In the genomic region with DNA sequence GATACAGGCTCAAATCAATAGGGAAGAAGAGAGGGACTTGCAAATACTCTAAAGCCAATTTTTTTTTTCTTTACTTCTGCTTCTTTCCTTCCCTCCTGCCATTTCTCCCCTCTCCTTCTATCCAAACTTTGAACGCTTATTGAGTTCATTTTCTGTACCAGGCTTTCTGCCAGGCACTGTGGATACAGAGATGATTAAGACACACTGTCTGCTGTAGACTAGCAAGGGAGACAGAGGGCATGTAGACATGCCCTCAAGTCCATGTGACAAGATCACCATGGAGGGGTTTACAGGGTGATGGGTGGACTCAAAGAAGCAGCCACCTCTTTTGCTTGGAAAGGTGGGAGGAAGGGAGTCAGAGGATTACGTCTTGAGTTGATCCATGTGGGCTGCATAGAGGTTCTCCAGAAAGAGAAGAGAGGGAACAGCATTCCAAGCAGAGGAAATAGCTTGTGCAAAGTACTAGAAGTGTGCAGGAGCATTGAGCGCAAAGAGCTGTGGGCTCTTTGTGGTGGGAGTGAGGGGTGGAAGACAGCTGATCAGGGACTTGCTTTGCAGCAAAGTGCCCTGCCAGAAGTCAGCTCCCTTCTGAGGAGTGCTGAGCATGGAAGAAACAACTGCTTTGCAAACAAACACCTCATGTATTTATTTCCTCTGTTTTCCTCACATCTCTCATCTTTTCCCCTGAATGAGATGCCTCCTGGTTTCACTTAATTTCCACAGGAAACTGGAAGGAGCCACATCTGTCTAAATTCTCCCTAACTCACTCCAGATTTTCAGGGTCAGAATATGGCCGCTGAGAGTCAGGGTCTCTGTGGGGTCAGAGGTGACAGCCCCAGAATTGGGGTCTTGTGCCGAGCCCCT, we compare ENCODE assay signal across 14 cellular contexts.
"Had no signal": no experiment of that assay in that cellular context is flagged by ENCODE, and none has a peak within 500 bp of the region (broad histone marks: within the 10 kb centered on the region; RNA-seq: fewer than 3 reads in every experiment).

No MANE protein-coding gene starts in this region.

- H3K4me3 Mint-ChIP-seq: activated CD4-positive, alpha-beta memory T cell treated with anti-CD3 and anti-CD28 coated beads, Interleukin-2, amount 10 ng/mL, durations not matched to agents 7 days and 5 days; activated T-helper 17 cell treated with anti-CD3 and anti-CD28 coated beads, Interleukin-2, amount 50 U/mL, for 72 hours; stimulated activated naive CD8-positive, alpha-beta T cell treated with anti-CD3 and anti-CD28 coated beads, Interleukin-15, amount 100 ng/mL, for 72 hours; T-cell had no signal

- H3K27ac ChIP-seq: neutrophil, right lobe of liver, thoracic aorta had no signal

- H3K36me3 Mint-ChIP-seq: T-cell had no signal

- H3K4me1 Mint-ChIP-seq: activated CD4-positive, alpha-beta memory T cell treated with anti-CD3 and anti-CD28 coated beads, Interleukin-2, amount 10 ng/mL, durations not matched to agents 7 days and 5 days; activated T-helper 17 cell treated with anti-CD3 and anti-CD28 coated beads, Interleukin-2, amount 50 U/mL, for 72 hours; stimulated activated naive CD8-positive, alpha-beta T cell treated with anti-CD3 and anti-CD28 coated beads, Interleukin-15, amount 100 ng/mL, for 72 hours; T-cell had no signal

- ATAC-seq: activated T-helper 17 cell treated with anti-CD3 and anti-CD28 coated beads, Interleukin-2, amount 50 U/mL, for 72 hours; stimulated activated naive CD8-positive, alpha-beta T cell treated with anti-CD3 and anti-CD28 coated beads, Interleukin-15, amount 100 ng/mL, for 72 hours; T-cell had no signal

- H3K27ac Mint-ChIP-seq: activated CD4-positive, alpha-beta memory T cell treated with anti-CD3 and anti-CD28 coated beads, Interleukin-2, amount 10 ng/mL, durations not matched to agents 7 days and 5 days; activated T-helper 17 cell treated with anti-CD3 and anti-CD28 coated beads, Interleukin-2, amount 50 U/mL, for 72 hours; stimulated activated naive CD8-positive, alpha-beta T cell treated with anti-CD3 and anti-CD28 coated beads, Interleukin-15, amount 100 ng/mL, for 72 hours; T-cell had no signal

- H3K4me3 ChIP-seq: esophagus squamous epithelium, right lobe of liver, thoracic aorta had no signal

- H3K4me1 ChIP-seq: right lobe of liver had no signal

- H3K36me3 ChIP-seq: esophagus squamous epithelium, neutrophil, right lobe of liver, thoracic aorta had no signal

- H3K27me3 ChIP-seq: esophagus squamous epithelium, right lobe of liver had no signal

- DNase-seq: activated CD4-positive, alpha-beta memory T cell treated with anti-CD3 and anti-CD28 coated beads, Interleukin-2, amount 10 ng/mL, durations not matched to agents 7 days and 5 days; activated CD4-positive, alpha-beta T cell treated with anti-CD3 and anti-CD28 coated beads for 1 hour; activated naive CD4-positive, alpha-beta T cell treated with anti-CD3 and anti-CD28 coated beads, Interleukin-2, amount 50 U/mL, for 16 hours; amniotic stem cell; esophagus squamous epithelium; right lobe of liver; stimulated activated CD4-positive, alpha-beta T cell treated with anti-CD3 and anti-CD28 coated beads, Interleukin-2, amount 100 ng/mL, for 48 hours; stimulated activated CD8-positive, alpha-beta memory T cell treated with anti-CD3 and anti-CD28 coated beads, Interleukin-4, amount 100 ng/mL, for 48 hours; stimulated activated naive CD8-positive, alpha-beta T cell treated with anti-CD3 and anti-CD28 coated beads, Interleukin-15, amount 100 ng/mL, for 72 hours; T-cell; T1000 had no signal

- H3K9me3 Mint-ChIP-seq: activated CD4-positive, alpha-beta memory T cell treated with anti-CD3 and anti-CD28 coated beads, Interleukin-2, amount 10 ng/mL, durations not matched to agents 7 days and 5 days; activated T-helper 17 cell treated with anti-CD3 and anti-CD28 coated beads, Interleukin-2, amount 50 U/mL, for 72 hours; stimulated activated naive CD8-positive, alpha-beta T cell treated with anti-CD3 and anti-CD28 coated beads, Interleukin-15, amount 100 ng/mL, for 72 hours; T-cell had no signal

- H3K9me3 ChIP-seq: esophagus squamous epithelium, neutrophil, right lobe of liver, thoracic aorta had no signal
